In genomic region chr11:130247289-130247688, GRCh38 we compare ENCODE assay signal across 17 cellular contexts.
DNase-seq lines count a peak whose midpoint lies in the region; ATAC-seq and TF ChIP-seq lines count a peak whose summit lies in the region.
"Had no signal": no experiment of that assay in that cellular context is flagged by ENCODE, and none has a peak within 500 bp of the region (broad histone marks: within the 10 kb centered on the region; RNA-seq: fewer than 3 reads in every experiment).

No MANE protein-coding gene starts in this region.

- H3K4me3 Mint-ChIP-seq in GM23338 = no peak overlapping the region
- H3K4me3 Mint-ChIP-seq in effector memory CD8-positive, alpha-beta T cell = no peak overlapping the region
- H3K4me3 Mint-ChIP-seq: B cell; CD4-positive, alpha-beta T cell; HFFc6 had no signal

- H3K36me3 ChIP-seq in GM23338 (ENCODE audit: insufficient read depth) = no peaks in the 10 kb centered on the region

- H3K4me1 ChIP-seq in GM23338 (ENCODE audit: insufficient read depth) = peaks cover 27% of the 10 kb centered on the region

- no peak overlapping the region for H3K4me3 ChIP-seq in GM23338
- H3K4me3 ChIP-seq: GM23248, K562 had no signal

- H3K27ac ChIP-seq in GM23338 (ENCODE audit: low read depth) = peak overlapping the region; percentile 35
- H3K27ac ChIP-seq: GM23248, HL-60 had no signal

- 0 out of 2 replicates have a peak, but pooled peaks cover 3% of the 10 kb centered on the region for H3F3A ChIP-seq in GM23338 (replicated peaks; ENCODE audit: low read depth)

- peaks cover 5% of the 10 kb centered on the region for H3K27me3 Mint-ChIP-seq in GM23338 (ENCODE audit: insufficient read depth, low read depth, poor library complexity)
- no peaks in the 10 kb centered on the region for H3K27me3 Mint-ChIP-seq in effector memory CD8-positive, alpha-beta T cell
- H3K27me3 Mint-ChIP-seq: B cell; CD4-positive, alpha-beta T cell had no signal

- no peak overlapping the region for H3K4me2 ChIP-seq in GM23338

- no peak overlapping the region for H3K27ac Mint-ChIP-seq in GM23338
- H3K27ac Mint-ChIP-seq in effector memory CD8-positive, alpha-beta T cell = peak overlapping the region; percentile 30 to 76
- H3K27ac Mint-ChIP-seq: B cell; CD4-positive, alpha-beta T cell; HFFc6 had no signal

- ATAC-seq in GM23338 = no peak
- no peak for ATAC-seq in effector memory CD8-positive, alpha-beta T cell (replicated peaks)
- no peak for ATAC-seq in HG03039 (IDR thresholded peaks at IDR 0.05; ENCODE audit: unreplicated experiment)
- ATAC-seq: K562 had no signal

- peaks cover 35% of the 10 kb centered on the region for H3K4me1 Mint-ChIP-seq in GM23338
- H3K4me1 Mint-ChIP-seq in effector memory CD8-positive, alpha-beta T cell (ENCODE audit: low read depth in 2 of 2) = peaks cover 43 to 60% of the 10 kb centered on the region in 2 donors

- H3K9me3 Mint-ChIP-seq in GM23338 = peaks cover 1% of the 10 kb centered on the region; the same call in 2 of the 3 replicates
- peaks cover 6 to 7% of the 10 kb centered on the region in 2 donors for H3K9me3 Mint-ChIP-seq in effector memory CD8-positive, alpha-beta T cell

- H3K36me3 Mint-ChIP-seq in GM23338 (ENCODE audit: low read depth) = peaks cover 14% of the 10 kb centered on the region; the same call in 2 of the 3 replicates
- H3K36me3 Mint-ChIP-seq in effector memory CD8-positive, alpha-beta T cell (ENCODE audit: insufficient read depth) = peaks cover 4% of the 10 kb centered on the region

- H3K9me2 ChIP-seq in GM23338 (ENCODE audit: insufficient read depth) = no peaks in the 10 kb centered on the region

- DNase-seq in COR-L47 (lab: John Stamatoyannopoulos, UW) (peak; percentile 31), GM23338 (ENCODE audit: low spot score) (no peak), NCI-H345 (lab: John Stamatoyannopoulos, UW) (peak; percentile 55), NCI-H774 (lab: John Stamatoyannopoulos, UW) (no peak), middle frontal gyrus (ENCODE audit: extremely low spot score, low spot score) (no peak)
- no peak for DNase-seq in effector memory CD8-positive, alpha-beta T cell
- DNase-seq: CD4-positive, alpha-beta T cell; DMS79; HFFc6; NCI-H2029 treated with DMSO at 0.1 percent for 48 hours; NCI-H446; SHP77 treated with DMSO at 0.1 percent for 48 hours had no signal

- no peaks in the 10 kb centered on the region for H3K27me3 ChIP-seq in GM23338 (ENCODE audit: insufficient read depth)

- no peak for TF ChIP-seq CTCF in GM23338 (conservative IDR thresholded peaks at IDR 0.05; ENCODE audit: low read depth in 2 of 2)

- peaks cover 25% of the 10 kb centered on the region for H4K20me1 ChIP-seq in GM23338 (replicated peaks; ENCODE audit: insufficient read depth)

- no peak overlapping the region for H2AFZ ChIP-seq in GM23338
- H2AFZ ChIP-seq: GM23248 had no signal

- peaks cover 72% of the 10 kb centered on the region for H3K79me2 ChIP-seq in GM23338 (replicated peaks; ENCODE audit: insufficient read depth)

TF ChIP-seq in GM23338, 12 proteins besides CTCF, POLR2A, EP300 and RAD21 (continues in another document):
- TF ChIP-seq NANOG (IDR thresholded peaks at IDR 0.05; ENCODE audit: borderline replicate concordance) = no peak
- no peak for TF ChIP-seq ETS1 (IDR thresholded peaks at IDR 0.05)
- TF ChIP-seq EZH2phosphoT487 (IDR thresholded peaks at IDR 0.05; ENCODE audit: unreplicated experiment) = no peak
- TF ChIP-seq STAT1 (IDR thresholded peaks at IDR 0.05; ENCODE audit: unreplicated experiment) = no peak
- TF ChIP-seq EZH2 (IDR thresholded peaks at IDR 0.05; ENCODE audit: low read depth, unreplicated experiment) = no peak
- TF ChIP-seq REST (IDR thresholded peaks at IDR 0.05; ENCODE audit: unreplicated experiment) = no peak
- TF ChIP-seq ZNF331 (CRISPR knock-in tag; IDR thresholded peaks at IDR 0.05; ENCODE audit: low read depth) = no peak
- no peak for TF ChIP-seq JUNB (IDR thresholded peaks at IDR 0.05; ENCODE audit: unreplicated experiment)
- TF ChIP-seq CREB1 (CRISPR knock-in tag; IDR thresholded peaks at IDR 0.05; ENCODE audit: low read depth) = no peak
- TF ChIP-seq ZNF114 (CRISPR knock-in tag; IDR thresholded peaks at IDR 0.05) = no peak
- TF ChIP-seq POLR2AphosphoS5 (IDR thresholded peaks at IDR 0.05; ENCODE audit: low read depth) = no peak

Comparison
In these comparisons a context has a peak if more than half of its experiments do, and no peak if none do; other contexts are left out.
1. DNase-seq: peak in COR-L47 (single experiment) and NCI-H345 (single experiment); none in GM23338 (single experiment), effector memory CD8-positive, alpha-beta T cell (0 of 3), NCI-H774 (single experiment) and middle frontal gyrus (single experiment).